1 cellular context compared by ENCODE assay signal in genomic region chr17:72901098-72901497, GRCh38.
TF ChIP-seq lines count a peak whose summit lies in the region.

No MANE protein-coding gene starts in this region.

TF ChIP-seq in GM23338, 12 proteins besides CTCF, POLR2A, EP300 and RAD21 (continued from another document):
- TF ChIP-seq REST (IDR thresholded peaks at IDR 0.05; ENCODE audit: unreplicated experiment) (no peak), ZNF114 (CRISPR knock-in tag; IDR thresholded peaks at IDR 0.05) (no peak), ZNF462 (CRISPR knock-in tag; IDR thresholded peaks at IDR 0.05) (no peak), POLR2AphosphoS5 (IDR thresholded peaks at IDR 0.05; ENCODE audit: low read depth) (no peak), CREB1 (CRISPR knock-in tag; IDR thresholded peaks at IDR 0.05; ENCODE audit: low read depth) (no peak), STAT1 (IDR thresholded peaks at IDR 0.05; ENCODE audit: unreplicated experiment) (no peak), ZNF331 (CRISPR knock-in tag; IDR thresholded peaks at IDR 0.05; ENCODE audit: low read depth) (no peak), EZH2 (IDR thresholded peaks at IDR 0.05; ENCODE audit: low read depth, unreplicated experiment) (no peak), NANOG (IDR thresholded peaks at IDR 0.05; ENCODE audit: borderline replicate concordance) (no peak), JUNB (IDR thresholded peaks at IDR 0.05; ENCODE audit: unreplicated experiment) (no peak)
